ENCODE assay signal across 1 cellular context in genomic region chr3:33277193-33277882, GRCh38.
TF ChIP-seq lines count a peak whose summit lies in the region.

TSS of gene FBXL2 (plus strand) at chr3:33277442. CDS start at chr3:33277513, 71 bp downstream.

TF ChIP-seq in K562, 482 proteins besides CTCF, POLR2A, EP300 and RAD21 (continued from another document and continues in another):
- TF ChIP-seq MGA (IDR thresholded peaks at IDR 0.05) (peak; percentile 27; the same call in 1 of the 2 replicates), HCFC1 (IDR thresholded peaks at IDR 0.05; ENCODE audit: low read depth, low read length) (0 out of 2 replicates have a peak, but pooled peaks have one; percentile 7), TEAD1 (CRISPR knock-in tag; IDR thresholded peaks at IDR 0.05) (no peak), HDAC8 (tag; IDR thresholded peaks at IDR 0.05) (0 out of 2 replicates have a peak, but pooled peaks have one; percentile 31), SUPT5H (IDR thresholded peaks at IDR 0.05) (no peak), ZNF24 (IDR thresholded peaks at IDR 0.05) (no peak), MTA3 (IDR thresholded peaks at IDR 0.05; ENCODE audit: borderline replicate concordance) (0 out of 2 replicates have a peak, but pooled peaks have one; percentile 33), SMARCB1 (IDR thresholded peaks at IDR 0.05; ENCODE audit: insufficient read length, low read depth) (no peak), USF1 (CRISPR knock-in tag; IDR thresholded peaks at IDR 0.05) (peak; percentile 96), ARID3B (CRISPR knock-in tag; IDR thresholded peaks at IDR 0.05; ENCODE audit: borderline replicate concordance) (no peak), NEUROD1 (IDR thresholded peaks at IDR 0.05; ENCODE audit: borderline replicate concordance, low read depth, low read length, partially characterized antibody) (peak; percentile 18), RFX1 (IDR thresholded peaks at IDR 0.05) (peak; percentile 88), PHF20 (IDR thresholded peaks at IDR 0.05; ENCODE audit: partially characterized antibody) (peak; percentile 31), HOMEZ (CRISPR knock-in tag; IDR thresholded peaks at IDR 0.05) (no peak), RBBP5 (IDR thresholded peaks at IDR 0.05; ENCODE audit: borderline replicate concordance, insufficient read depth, low read length, poor library complexity, severe bottlenecking) (peak; percentile 73), ZNF253 (CRISPR knock-in tag; conservative IDR thresholded peaks at IDR 0.05) (no peak), FOXJ3 (CRISPR knock-in tag; IDR thresholded peaks at IDR 0.05) (no peak), L3MBTL2 (IDR thresholded peaks at IDR 0.05) (peak; percentile 86), E2F6 (IDR thresholded peaks at IDR 0.05; ENCODE audit: borderline replicate concordance in 1 of 2, extremely low read depth in 1 of 2, insufficient read depth in 1 of 2, insufficient read length in 1 of 2, low read depth in 1 of 2, low read length in 1 of 2, poor library complexity in 1 of 2, severe bottlenecking in 1 of 2) (peak in 1 of 2 experiments; percentile 62), E2F5 (CRISPR knock-in tag; IDR thresholded peaks at IDR 0.05) (no peak), ZNF76 (CRISPR knock-in tag; IDR thresholded peaks at IDR 0.05; ENCODE audit: borderline replicate concordance) (no peak), CREM (IDR thresholded peaks at IDR 0.05; ENCODE audit: low read depth) (peak; percentile 59), GATAD2B (IDR thresholded peaks at IDR 0.05; ENCODE audit: borderline replicate concordance) (peak; percentile 31; the same call in 1 of the 2 replicates), KDM5B (IDR thresholded peaks at IDR 0.05; ENCODE audit: insufficient replicate concordance, low read depth, low read length) (peak; percentile 50), CXXC5 (CRISPR knock-in tag; IDR thresholded peaks at IDR 0.05) (peak; percentile 58), TFE3 (CRISPR knock-in tag; IDR thresholded peaks at IDR 0.05) (peak; percentile 97), FOXK2 (conservative IDR thresholded peaks at IDR 0.05 in 1 of 2, IDR thresholded peaks at IDR 0.05 in 1 of 2; ENCODE audit: low read depth in 2 of 2) (no peak), ETS1 (conservative IDR thresholded peaks at IDR 0.05; ENCODE audit: control insufficient read depth, low read depth, low read length) (peak; percentile 43; the same call in 1 of the 2 replicates), BHLHE40 (IDR thresholded peaks at IDR 0.05; ENCODE audit: low read length) (peak; percentile 61; the same call in 1 of the 2 replicates), FOXA1 (IDR thresholded peaks at IDR 0.05; ENCODE audit: borderline replicate concordance) (no peak), RBM25 (IDR thresholded peaks at IDR 0.05; ENCODE audit: low read depth, low read length, severe bottlenecking) (peak; percentile 94), ZFP1 (CRISPR knock-in tag; IDR thresholded peaks at IDR 0.05) (no peak), ATF7 (IDR thresholded peaks at IDR 0.05) (peak; percentile 59), GABPB2 (CRISPR knock-in tag; conservative IDR thresholded peaks at IDR 0.05) (no peak), TOE1 (IDR thresholded peaks at IDR 0.05; ENCODE audit: borderline replicate concordance) (peak; percentile 96), TOE1 (CRISPR knock-in tag; IDR thresholded peaks at IDR 0.05; ENCODE audit: borderline replicate concordance, low read depth) (no peak), TGIF2 (CRISPR knock-in tag; IDR thresholded peaks at IDR 0.05) (0 out of 2 replicates have a peak, but pooled peaks have one; percentile 32)
